In the genomic region with DNA sequence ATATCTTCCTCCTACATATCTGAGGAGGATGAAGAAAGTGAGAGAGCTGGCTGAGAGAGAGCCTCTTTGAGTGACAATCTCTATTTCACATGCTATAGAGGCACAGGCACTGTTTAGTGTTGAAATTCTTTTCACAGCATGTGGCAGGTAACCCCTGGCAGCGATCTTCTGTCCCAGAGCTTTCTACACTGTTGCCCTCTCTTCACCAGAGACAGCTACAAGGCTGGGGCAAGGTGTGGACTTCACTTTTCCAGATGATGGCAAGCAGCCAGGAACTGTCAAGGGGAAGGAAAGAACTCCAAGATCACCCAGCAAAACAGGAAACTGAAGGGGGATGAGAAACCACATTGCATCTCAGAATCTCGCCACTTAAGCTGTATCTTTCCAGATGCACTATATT, we compare ENCODE assay signal across 15 cellular contexts.
"Had no signal": no experiment of that assay in that cellular context is flagged by ENCODE, and none has a peak within 500 bp of the region (broad histone marks: within the 10 kb centered on the region; RNA-seq: fewer than 3 reads in every experiment).

No MANE protein-coding gene starts in this region.

- H3K36me3 ChIP-seq: pancreas, stomach, thoracic aorta had no signal

- H3K9me3 ChIP-seq: pancreas, stomach, thoracic aorta had no signal

- H3K27ac ChIP-seq: pancreas, stomach, thoracic aorta had no signal

- H3K4me1 ChIP-seq: pancreas, stomach had no signal

- ATAC-seq: activated T-helper 17 cell treated with anti-CD3 and anti-CD28 coated beads, Interleukin-2, amount 50 U/mL, for 72 hours; effector memory CD8-positive, alpha-beta T cell; pancreas had no signal

- H3K27ac Mint-ChIP-seq: activated B cell treated with CpG ODN at 0.5 μM for 24 hours; activated CD4-positive, alpha-beta T cell treated with anti-CD3 and anti-CD28 coated beads, Interleukin-2, amount 10 ng/mL, durations not matched to agents 7 days and 5 days; activated naive CD4-positive, alpha-beta T cell treated with anti-CD3 and anti-CD28 coated beads for 36 hours; activated T-helper 17 cell treated with anti-CD3 and anti-CD28 coated beads, Interleukin-2, amount 50 U/mL, for 72 hours; effector memory CD8-positive, alpha-beta T cell had no signal

- H3K27me3 ChIP-seq: pancreas, stomach had no signal

- DNase-seq: activated B cell treated with CpG ODN at 0.5 μM for 24 hours; activated CD4-positive, alpha-beta T cell treated with anti-CD3 and anti-CD28 coated beads, Interleukin-2, amount 10 ng/mL, durations not matched to agents 7 days and 5 days; activated CD8-positive, alpha-beta memory T cell treated with anti-CD3 and anti-CD28 coated beads for 24 hours; activated naive CD4-positive, alpha-beta T cell treated with anti-CD3 and anti-CD28 coated beads for 36 hours; effector memory CD8-positive, alpha-beta T cell; erythroblast; hypothalamus; pancreas; retina; stimulated activated CD4-positive, alpha-beta T cell treated with anti-CD3 and anti-CD28 coated beads, Interleukin-15, amount 100 ng/mL, for 24 hours; stimulated activated CD4-positive, alpha-beta T cell treated with anti-CD3 and anti-CD28 coated beads, Interleukin-4, amount 100 ng/mL, for 24 hours; stomach; T1000 had no signal

- H3K4me1 Mint-ChIP-seq: activated B cell treated with CpG ODN at 0.5 μM for 24 hours; activated CD4-positive, alpha-beta T cell treated with anti-CD3 and anti-CD28 coated beads, Interleukin-2, amount 10 ng/mL, durations not matched to agents 7 days and 5 days; activated T-helper 17 cell treated with anti-CD3 and anti-CD28 coated beads, Interleukin-2, amount 50 U/mL, for 72 hours had no signal

- H3K27me3 Mint-ChIP-seq: activated CD4-positive, alpha-beta T cell treated with anti-CD3 and anti-CD28 coated beads, Interleukin-2, amount 10 ng/mL, durations not matched to agents 7 days and 5 days; activated T-helper 17 cell treated with anti-CD3 and anti-CD28 coated beads, Interleukin-2, amount 50 U/mL, for 72 hours had no signal

- H3K4me3 ChIP-seq: pancreas, stomach, thoracic aorta had no signal

- H3K9me3 Mint-ChIP-seq: activated B cell treated with CpG ODN at 0.5 μM for 24 hours; activated CD4-positive, alpha-beta T cell treated with anti-CD3 and anti-CD28 coated beads, Interleukin-2, amount 10 ng/mL, durations not matched to agents 7 days and 5 days; activated naive CD4-positive, alpha-beta T cell treated with anti-CD3 and anti-CD28 coated beads for 36 hours; activated T-helper 17 cell treated with anti-CD3 and anti-CD28 coated beads, Interleukin-2, amount 50 U/mL, for 72 hours; effector memory CD8-positive, alpha-beta T cell had no signal

- H3K4me3 Mint-ChIP-seq: activated B cell treated with CpG ODN at 0.5 μM for 24 hours; activated CD4-positive, alpha-beta T cell treated with anti-CD3 and anti-CD28 coated beads, Interleukin-2, amount 10 ng/mL, durations not matched to agents 7 days and 5 days; activated naive CD4-positive, alpha-beta T cell treated with anti-CD3 and anti-CD28 coated beads for 36 hours; activated T-helper 17 cell treated with anti-CD3 and anti-CD28 coated beads, Interleukin-2, amount 50 U/mL, for 72 hours; effector memory CD8-positive, alpha-beta T cell had no signal
